ENCODE assay signal across 22 cellular contexts in the genomic region with DNA sequence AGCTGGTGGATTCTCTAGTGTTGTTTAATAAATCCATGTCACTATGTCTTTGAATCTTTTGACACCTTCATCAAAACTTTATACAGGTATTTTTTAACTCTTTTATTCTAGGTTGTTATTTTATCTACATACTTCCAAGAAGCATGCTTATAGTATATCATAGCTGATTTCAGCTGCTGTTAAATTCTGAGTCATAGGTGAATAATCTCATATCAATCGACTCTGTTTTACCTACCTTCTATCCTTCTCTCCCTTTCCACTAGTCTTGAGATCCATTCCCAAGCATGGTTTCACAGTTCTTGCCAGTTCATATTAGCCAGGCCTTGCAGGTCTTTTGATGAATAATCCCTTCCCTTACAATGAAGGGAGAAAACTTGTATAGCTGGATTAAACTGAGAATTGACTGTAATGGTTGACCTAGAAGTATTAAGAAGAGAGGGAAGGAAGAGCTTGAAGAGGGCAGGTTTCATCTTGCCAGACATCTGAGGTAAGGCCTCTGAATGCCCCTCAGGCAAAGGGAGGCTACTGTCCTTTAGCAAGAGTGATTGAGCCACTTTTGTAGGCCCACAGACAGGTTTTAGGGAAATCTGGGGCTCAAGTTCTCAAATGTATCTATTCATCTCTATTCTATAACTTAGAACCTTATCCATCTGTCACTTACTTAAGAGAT.
A peak's percentile ranks its signal among the peaks of the same experiment; 100 is the strongest.
DNase-seq lines count a peak whose midpoint lies in the region; ATAC-seq and TF ChIP-seq lines count a peak whose summit lies in the region.
"Had no signal": no experiment of that assay in that cellular context is flagged by ENCODE, and none has a peak within 500 bp of the region (broad histone marks: within the 10 kb centered on the region; RNA-seq: fewer than 3 reads in every experiment).

No MANE protein-coding gene starts in this region.

- no peaks in the 10 kb centered on the region for H3K36me3 ChIP-seq in breast epithelium
- H3K36me3 ChIP-seq in SK-N-MC (ENCODE audit: insufficient read depth, low read length), result no peaks in the 10 kb centered on the region
- H3K36me3 ChIP-seq in WERI-Rb-1, result no peaks in the 10 kb centered on the region

- no peak overlapping the region for H3K27ac ChIP-seq in breast epithelium
- peak overlapping the region; percentile 92 for H3K27ac ChIP-seq in SK-N-MC
- no peak overlapping the region for H3K27ac ChIP-seq in WERI-Rb-1

- no peaks in the 10 kb centered on the region for H3K36me3 Mint-ChIP-seq in MCF 10A (ENCODE audit: insufficient read depth, unreplicated experiment)
- H3K36me3 Mint-ChIP-seq in type B pancreatic cell, result no peaks in the 10 kb centered on the region
- H3K36me3 Mint-ChIP-seq: CD14-positive monocyte had no signal

- TF ChIP-seq POLR2A in breast epithelium (IDR thresholded peaks at IDR 0.05), result no peak

- no peaks in the 10 kb centered on the region for H3K27me3 ChIP-seq in breast epithelium
- no peaks in the 10 kb centered on the region for H3K27me3 ChIP-seq in WERI-Rb-1 (ENCODE audit: insufficient read depth, low read depth, severe bottlenecking)

- no peaks in the 10 kb centered on the region for H3K9me3 ChIP-seq in breast epithelium
- H3K9me3 ChIP-seq in SK-N-MC (ENCODE audit: low read depth, low read length), result no peaks in the 10 kb centered on the region
- H3K9me3 ChIP-seq in WERI-Rb-1 (ENCODE audit: severe bottlenecking), result no peaks in the 10 kb centered on the region
- H3K9me3 ChIP-seq: SK-N-SH had no signal

- CTCF ChIA-PET in MCF 10A (lab: Yijun Ruan, JAX), result interaction anchor here (0.7 to 1.1 kb wide), 4 partner anchors 14 to 1061 kb away, joined by 3 to 4 read pairs (median 3); no protein-coding TSS in a partner anchor

- no peak overlapping the region for H3K4me3 Mint-ChIP-seq in MCF 10A (ENCODE audit: unreplicated experiment)
- no peak overlapping the region for H3K4me3 Mint-ChIP-seq in type B pancreatic cell
- H3K4me3 Mint-ChIP-seq: B cell, CD14-positive monocyte had no signal

- no peak for TF ChIP-seq CTCF in MCF 10A (IDR thresholded peaks at IDR 0.05; ENCODE audit: unreplicated experiment)
- TF ChIP-seq CTCF in breast epithelium (IDR thresholded peaks at IDR 0.05), result no peak
- no peak for TF ChIP-seq CTCF in type B pancreatic cell (conservative IDR thresholded peaks at IDR 0.05)
- no peak for TF ChIP-seq CTCF in WERI-Rb-1 (IDR thresholded peaks at IDR 0.05; ENCODE audit: low read depth, low read length)

- H3K4me1 Mint-ChIP-seq in MCF 10A (ENCODE audit: insufficient read depth, unreplicated experiment) (peaks cover 29% of the 10 kb centered on the region), type B pancreatic cell (ENCODE audit: unreplicated experiment) (peaks cover 3% of the 10 kb centered on the region)
- H3K4me1 Mint-ChIP-seq: B cell, CD14-positive monocyte had no signal

- H3K9me3 Mint-ChIP-seq in MCF 10A (ENCODE audit: unreplicated experiment) (no peaks in the 10 kb centered on the region), type B pancreatic cell (peaks cover 3% of the 10 kb centered on the region)

- no peak overlapping the region for H3K9ac ChIP-seq in SK-N-MC (ENCODE audit: insufficient read length)
- H3K9ac ChIP-seq: SK-N-SH had no signal

- H3K4me1 ChIP-seq in breast epithelium, result no peaks in the 10 kb centered on the region

- no peak overlapping the region for H3K4me3 ChIP-seq in breast epithelium
- H3K4me3 ChIP-seq in SK-N-MC, result peak overlapping the region; percentile 47
- no peak overlapping the region for H3K4me3 ChIP-seq in WERI-Rb-1 (ENCODE audit: low read depth, low read length)

- intact Hi-C loops in MCF 10A (cut with micrococcal nuclease) (loop anchor here (5.0 kb wide), 1 partner anchor 57 kb away; no protein-coding TSS in a partner anchor), breast epithelium (cut with DNase I; ENCODE audit: low total_unique reads) (no loop called here)

- H3K27me3 Mint-ChIP-seq in MCF 10A (ENCODE audit: insufficient read depth, unreplicated experiment) (no peaks in the 10 kb centered on the region), type B pancreatic cell (no peaks in the 10 kb centered on the region)
- H3K27me3 Mint-ChIP-seq: B cell had no signal

- peak overlapping the region; percentile 93 for H3K27ac Mint-ChIP-seq in MCF 10A (ENCODE audit: low read depth, unreplicated experiment)
- H3K27ac Mint-ChIP-seq in type B pancreatic cell, result peak overlapping the region; percentile 57
- H3K27ac Mint-ChIP-seq: B cell, CD14-positive monocyte had no signal

- BruUV-seq in MCF 10A (replicated peaks; lab: Mats Ljungman, UMichigan), result no TSS peak

- POLR2A ChIA-PET in MCF 10A (lab: Yijun Ruan, JAX), result interaction anchor here (0.8 to 2.4 kb wide), 3 partner anchors 10 to 15 kb away, joined by 4 to 10 read pairs (median 4); no protein-coding TSS in a partner anchor

- peak; percentile 57 for DNase-seq in MCF 10A (ENCODE audit: unreplicated experiment)
- DNase-seq in breast epithelium (ENCODE audit: low spot score in 2 of 2), result no peak
- DNase-seq in SK-N-MC (ENCODE audit: low read depth, low spot score), result no peak
- no peak for DNase-seq in type B pancreatic cell (ENCODE audit: extremely low spot score, unreplicated experiment)
- DNase-seq in AML-193 (lab: John Stamatoyannopoulos, UW), result no peak
- DNase-seq in WERI-Rb-1, result no peak
- DNase-seq: 8988T, DMS53, GDM1, Kasumi-1, MM.1S, NCI-H1048, NCI-H146, NCI-H2029, NCI-H2171, NCI-H526 treated with DMSO at 0.1 percent for 48 hours, SHP77 treated with DMSO at 0.1 percent for 48 hours, SK-N-SH had no signal

- ATAC-seq in esophagus mucosa (peak; percentile 94), HG03159 (IDR thresholded peaks at IDR 0.05; ENCODE audit: unreplicated experiment) (no peak)
